Comparison of ENCODE assay signal across 19 cellular contexts in the genomic region with DNA sequence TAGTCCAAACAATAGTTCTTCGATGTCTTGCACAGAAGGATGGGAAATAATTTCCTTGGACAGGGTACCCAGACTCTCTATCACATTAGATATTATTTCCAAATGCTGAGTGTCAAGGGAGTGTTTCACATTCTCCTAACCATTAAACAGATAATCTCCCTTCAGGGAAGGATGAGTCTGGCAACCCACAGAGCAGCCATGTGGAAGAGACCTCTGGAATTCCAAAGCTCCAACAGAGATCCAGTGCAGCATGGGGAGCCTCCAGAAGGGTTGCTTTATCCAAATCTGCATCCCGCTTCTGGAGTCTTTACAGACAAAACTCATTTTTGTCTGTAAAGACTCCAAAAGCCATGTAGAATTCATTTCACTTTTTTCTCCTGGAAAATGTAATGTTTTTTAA.
"Had no signal": no experiment of that assay in that cellular context is flagged by ENCODE, and none has a peak within 500 bp of the region (broad histone marks: within the 10 kb centered on the region; RNA-seq: fewer than 3 reads in every experiment).

No MANE protein-coding gene starts in this region.

- H3K4me3 ChIP-seq: dorsolateral prefrontal cortex, gastrocnemius medialis, heart left ventricle, suprapubic skin, vagina had no signal

- ATAC-seq: activated CD8-positive, alpha-beta T cell treated with anti-CD3 and anti-CD28 coated beads, Interleukin-2, amount 10 ng/mL, durations not matched to agents 7 days and 5 days; activated naive CD8-positive, alpha-beta T cell treated with anti-CD3 and anti-CD28 coated beads, Interleukin-2, amount 50 U/mL, for 24 hours; gastrocnemius medialis; heart left ventricle; left cardiac atrium; natural killer cell treated with Interleukin-12 subunit alpha and Interleukin-12 subunit beta and Interleukin-15 and Interleukin-18, amount 100 ng/mL, for 72 hours had no signal

- DNase-seq: activated CD4-positive, alpha-beta T cell treated with anti-CD3 and anti-CD28 coated beads, Interleukin-2, amount 10 ng/mL, durations not matched to agents 7 days and 5 days; activated CD8-positive, alpha-beta T cell treated with anti-CD3 and anti-CD28 coated beads, Interleukin-2, amount 10 ng/mL, durations not matched to agents 7 days and 5 days; activated naive CD4-positive, alpha-beta T cell treated with anti-CD3 and anti-CD28 coated beads, Interleukin-2, amount 10 ng/mL, durations not matched to agents 7 days and 5 days; activated naive CD8-positive, alpha-beta T cell treated with anti-CD3 and anti-CD28 coated beads, Interleukin-2, amount 50 U/mL, for 24 hours; activated T-cell treated with anti-CD3 and anti-CD28 coated beads, Interleukin-2, amount 50 U/mL, for 24 hours; aorta; brain microvascular endothelial cell; central memory CD4-positive, alpha-beta T cell; dorsolateral prefrontal cortex; gastrocnemius medialis; heart left ventricle; left cardiac atrium; occipital lobe; posterior cingulate gyrus; T1000; trophoblast cell had no signal

- H3K9me3 ChIP-seq: gastrocnemius medialis, heart left ventricle, suprapubic skin, vagina had no signal

- H3K36me3 ChIP-seq: brain microvascular endothelial cell, gastrocnemius medialis, heart left ventricle, suprapubic skin, vagina had no signal

- H3K4me1 ChIP-seq: gastrocnemius medialis had no signal

- H3K27me3 ChIP-seq: brain microvascular endothelial cell, dorsolateral prefrontal cortex, gastrocnemius medialis, heart left ventricle, suprapubic skin, vagina had no signal

- H3K27ac ChIP-seq: brain microvascular endothelial cell, dorsolateral prefrontal cortex, gastrocnemius medialis, heart left ventricle, suprapubic skin, vagina had no signal
